In genomic region chr9:129234491-129234890, GRCh38 we compare ENCODE assay signal across 26 cellular contexts.
"Had no signal": no experiment of that assay in that cellular context is flagged by ENCODE, and none has a peak within 500 bp of the region (broad histone marks: within the 10 kb centered on the region; RNA-seq: fewer than 3 reads in every experiment).

No MANE protein-coding gene starts in this region.

- H3K36me3 ChIP-seq: breast epithelium, colonic mucosa, neutrophil, ovary, thyroid gland had no signal

- H3K27ac ChIP-seq: breast epithelium, colonic mucosa, neutrophil, ovary, thyroid gland had no signal

- H3K4me3 Mint-ChIP-seq: activated B cell treated with CpG ODN at 0.5 μM for 24 hours; activated CD4-positive, alpha-beta memory T cell treated with anti-CD3 and anti-CD28 coated beads, Interleukin-2, amount 10 ng/mL, durations not matched to agents 7 days and 5 days; stimulated activated naive CD8-positive, alpha-beta T cell treated with anti-CD3 and anti-CD28 coated beads, Interleukin-15, Interleukin-2, amounts not matched to agents 100 ng/mL and 50 ng/mL, for 24 hours; T-helper 1 cell treated with Interleukin-12 subunit alpha and Interleukin-12 subunit beta and Interleukin-4 antibody, amounts not matched to agents 30 μg/mL and 1 μg/mL, for 36 hours had no signal

- DNase-seq: activated B cell treated with CpG ODN at 0.5 μM for 24 hours; activated CD4-positive, alpha-beta memory T cell treated with anti-CD3 and anti-CD28 coated beads, Interleukin-2, amount 10 ng/mL, durations not matched to agents 7 days and 5 days; activated CD4-positive, alpha-beta T cell treated with anti-CD3 and anti-CD28 coated beads for 4 hours; activated gamma-delta T cell treated with Interleukin-2 at 50 U/mL for 16 hours; amniotic stem cell; colonic mucosa; dorsolateral prefrontal cortex; effector memory CD8-positive, alpha-beta T cell; foreskin melanocyte; hippocampal formation; mesendoderm; naive B cell; stimulated activated CD4-positive, alpha-beta T cell treated with anti-CD3 and anti-CD28 coated beads, Interleukin-12 subunit alpha, Interleukin-12 subunit beta, amount 100 ng/mL, for 4 hours; stimulated activated CD4-positive, alpha-beta T cell treated with anti-CD3 and anti-CD28 coated beads, Interleukin-4, amount 100 ng/mL, for 4 hours; substantia nigra; thyroid gland had no signal

- H3K27ac Mint-ChIP-seq: activated B cell treated with CpG ODN at 0.5 μM for 24 hours; activated CD4-positive, alpha-beta memory T cell treated with anti-CD3 and anti-CD28 coated beads, Interleukin-2, amount 10 ng/mL, durations not matched to agents 7 days and 5 days; naive B cell; stimulated activated naive CD8-positive, alpha-beta T cell treated with anti-CD3 and anti-CD28 coated beads, Interleukin-15, Interleukin-2, amounts not matched to agents 100 ng/mL and 50 ng/mL, for 24 hours had no signal

- H3K9me3 ChIP-seq: breast epithelium, colonic mucosa, neutrophil, ovary, thyroid gland had no signal

- ATAC-seq: effector memory CD8-positive, alpha-beta T cell; esophagus mucosa; right cardiac atrium had no signal

- H3K4me1 ChIP-seq: breast epithelium, colonic mucosa, thyroid gland had no signal

- FAIRE-seq: endothelial cell of umbilical vein had no signal

- H3K4me3 ChIP-seq: breast epithelium, colonic mucosa, dorsolateral prefrontal cortex, ovary, thyroid gland had no signal

- H3K27me3 Mint-ChIP-seq: activated CD4-positive, alpha-beta memory T cell treated with anti-CD3 and anti-CD28 coated beads, Interleukin-2, amount 10 ng/mL, durations not matched to agents 7 days and 5 days; activated naive CD8-positive, alpha-beta T cell treated with anti-CD3 and anti-CD28 coated beads, Interleukin-2, amount 10 ng/mL, durations not matched to agents 7 days and 5 days; central memory CD8-positive, alpha-beta T cell; effector memory CD8-positive, alpha-beta T cell; stimulated activated naive CD8-positive, alpha-beta T cell treated with anti-CD3 and anti-CD28 coated beads, Interleukin-15, Interleukin-2, amounts not matched to agents 100 ng/mL and 50 ng/mL, for 24 hours had no signal

- H3K27me3 ChIP-seq: breast epithelium, colonic mucosa, dorsolateral prefrontal cortex, ovary, thyroid gland had no signal
